13 cellular contexts compared by ENCODE assay signal in genomic region chr21:34702341-34702807, GRCh38. TPM values are rescaled to one million over a fixed set of nuclear protein-coding genes. Genes with fewer than 3 reads are reported as not detected.
DNase-seq lines count a peak whose midpoint lies in the region; ATAC-seq and TF ChIP-seq lines count a peak whose summit lies in the region.
"Had no signal": no experiment of that assay in that cellular context is flagged by ENCODE, and none has a peak within 500 bp of the region (broad histone marks: within the 10 kb centered on the region; RNA-seq: fewer than 3 reads in every experiment).

No MANE protein-coding gene starts in this region.

- DNase-seq in HS-5 (ENCODE audit: low read depth) (peak; percentile 25), epithelial cell of esophagus (ENCODE audit: low read depth) (peak; percentile 81), omental fat pad (ENCODE audit: low spot score) (no peak), occipital lobe (lab: John Stamatoyannopoulos, UW) (no peak), HAP-1 (ENCODE audit: low spot score in 2 of 2) (no peak)
- DNase-seq in activated CD8-positive, alpha-beta memory T cell treated with anti-CD3 and anti-CD28 coated beads, Interleukin-2, amount 50 U/mL, for 48 hours, result no peak
- DNase-seq: adrenal gland; BE2C; effector CD4-positive, alpha-beta T cell; NCI-H187; stimulated activated CD4-positive, alpha-beta T cell treated with anti-CD3 and anti-CD28 coated beads, Interleukin-15, amount 100 ng/mL, for 24 hours had no signal

- H3K27ac ChIP-seq in ACC112 (ENCODE audit: low read depth, low read length), result peak overlapping the region; percentile 60
- H3K27ac ChIP-seq: adrenal gland had no signal

- H2AFZ ChIP-seq in ACC112 (ENCODE audit: low read length, unreplicated experiment), result peak overlapping the region; percentile 71

- in situ Hi-C loops in HAP-1 (cut with MboI; ENCODE audit: low sequenced_read_pairs), result no loop called here

- peak; percentile 78 for ATAC-seq in omental fat pad (ENCODE audit: low FRiP score)
- ATAC-seq in GM18873 (IDR thresholded peaks at IDR 0.05; ENCODE audit: low FRiP score, unreplicated experiment), result no peak

- no peaks in the 10 kb centered on the region for H3K9me3 ChIP-seq in HAP-1
- H3K9me3 ChIP-seq: adrenal gland, BE2C had no signal

- peaks cover 12% of the 10 kb centered on the region for H3K4me1 ChIP-seq in ACC112 (ENCODE audit: control insufficient read depth, insufficient read depth, low read length, unreplicated experiment)
- no peaks in the 10 kb centered on the region for H3K4me1 ChIP-seq in HAP-1
- H3K4me1 ChIP-seq: adrenal gland, BE2C had no signal

- TF ChIP-seq CTCF in epithelial cell of esophagus (IDR thresholded peaks at IDR 0.05; ENCODE audit: insufficient read depth, low read depth, low read length, missing control alignments) (no peak), omental fat pad (IDR thresholded peaks at IDR 0.05) (no peak)

- H3K4me3 ChIP-seq in ACC112 (ENCODE audit: low read depth, low read length) (no peak overlapping the region), epithelial cell of esophagus (ENCODE audit: low read length) (no peak overlapping the region), HAP-1 (no peak overlapping the region)
- H3K4me3 ChIP-seq: adrenal gland had no signal

- H3K36me3 ChIP-seq in ACC112 (ENCODE audit: insufficient read depth, low read length) (no peaks in the 10 kb centered on the region), HAP-1 (replicated peaks) (no peaks in the 10 kb centered on the region)
- H3K36me3 ChIP-seq: adrenal gland, BE2C had no signal

- no peaks in the 10 kb centered on the region for H3K79me2 ChIP-seq in ACC112 (ENCODE audit: control insufficient read depth, insufficient read depth, low read length, unreplicated experiment)

- H3K27me3 ChIP-seq in ACC112 (ENCODE audit: insufficient read depth, low read length) (peaks cover 4% of the 10 kb centered on the region; the same call in 1 of the 2 replicates), HAP-1 (ENCODE audit: low read depth) (no peaks in the 10 kb centered on the region)
- H3K27me3 ChIP-seq: BE2C had no signal

RNA-seq across cellular contexts. Expression of gene CLIC6, which starts 33.6 kb away (rescaled TPM):
- total RNA-seq in omental fat pad (1 to 10 TPM in 2 of 4 donors, under 1 TPM in 2; 0.37 to 6.2 (median 1.6) TPM), occipital lobe (0.31 TPM)

Comparison
In these comparisons a context has a peak if more than half of its experiments do, and no peak if none do; other contexts are left out.
1. DNase-seq: peak in HS-5 (single experiment) and epithelial cell of esophagus (single experiment); none in omental fat pad (single experiment), occipital lobe (single experiment), activated CD8-positive, alpha-beta memory T cell treated with anti-CD3 and anti-CD28 coated beads, Interleukin-2, amount 50 U/mL, for 48 hours (single experiment) and HAP-1 (0 of 2).